Comparison of ENCODE assay signal across 15 cellular contexts in the genomic region with DNA sequence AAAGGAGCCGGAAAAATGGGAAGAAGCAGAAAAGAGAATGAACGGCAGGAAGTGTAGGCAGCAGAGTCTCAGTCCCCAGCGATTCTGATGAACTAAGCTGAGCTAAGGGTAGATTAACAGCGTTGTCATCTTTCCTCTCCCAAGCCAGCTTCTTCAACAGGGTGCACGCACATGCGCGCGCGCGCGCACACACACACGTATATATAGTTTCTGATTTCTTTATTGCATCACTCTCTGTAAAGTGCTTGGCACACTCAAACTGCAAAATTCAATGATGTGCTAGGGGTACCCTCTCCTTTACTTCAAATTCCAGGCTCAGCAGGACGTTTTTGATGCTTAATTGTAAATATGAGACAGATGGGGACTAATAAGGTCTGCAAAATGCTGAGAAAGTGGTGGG. TPM values are rescaled to one million over a fixed set of nuclear protein-coding genes. Genes with fewer than 3 reads are reported as not detected.
DNase-seq lines count a peak whose midpoint lies in the region; ATAC-seq, FAIRE-seq and TF ChIP-seq lines count a peak whose summit lies in the region.
"Had no signal": no experiment of that assay in that cellular context is flagged by ENCODE, and none has a peak within 500 bp of the region (broad histone marks: within the 10 kb centered on the region; RNA-seq: fewer than 3 reads in every experiment).

No MANE protein-coding gene starts in this region.

- intact Hi-C loops in mammary epithelial cell (cut with micrococcal nuclease) (no loop called here), MCF 10A (cut with micrococcal nuclease) (no loop called here), left lung (cut with DNase I) (no loop called here), transverse colon (cut with DNase I; ENCODE audit: low total_unique reads) (no loop called here)

- TF ChIP-seq EP300 in transverse colon (IDR thresholded peaks at IDR 0.05; ENCODE audit: low read depth) (no peak), tibial nerve (IDR thresholded peaks at IDR 0.05) (no peak)

- H3K4me1 ChIP-seq in mammary epithelial cell (ENCODE audit: insufficient read depth, low read length) (peaks cover 51% of the 10 kb centered on the region), astrocyte (ENCODE audit: insufficient read depth, low read length) (peaks cover 28% of the 10 kb centered on the region), left lung (peaks cover 5 to 16% of the 10 kb centered on the region in 2 donors), transverse colon (peaks cover 0 to 13% (median 12%) of the 10 kb centered on the region in 4 donors), tibial nerve (peaks cover 0 to 20% (median 12%) of the 10 kb centered on the region in 4 donors)
- peaks cover 16% of the 10 kb centered on the region for H3K4me1 ChIP-seq in effector memory CD4-positive, alpha-beta T cell (ENCODE audit: control insufficient read depth, insufficient read depth, low read length, poor library complexity, severe bottlenecking)
- H3K4me1 ChIP-seq: HAP-1 had no signal

- H3K4me2 ChIP-seq in mammary epithelial cell (ENCODE audit: insufficient read depth, low read depth, low read length): no peak overlapping the region
- H3K4me2 ChIP-seq in astrocyte (ENCODE audit: low read length): peak overlapping the region; percentile 66

- peak; percentile 38 for ATAC-seq in left lung
- ATAC-seq in T-helper 17 cell: no peak

- H3K27ac Mint-ChIP-seq in MCF 10A (ENCODE audit: low read depth, unreplicated experiment) (no peak overlapping the region), astrocyte (ENCODE audit: unreplicated experiment) (peak overlapping the region; percentile 53), T-helper 17 cell (no peak overlapping the region)
- H3K27ac Mint-ChIP-seq: activated T-helper 17 cell treated with anti-CD3 and anti-CD28 coated beads, Interleukin-2, amount 50 U/mL, for 72 hours had no signal

- TF ChIP-seq CTCF in mammary epithelial cell (conservative IDR thresholded peaks at IDR 0.05 in 1 of 2, IDR thresholded peaks at IDR 0.05 in 1 of 2; ENCODE audit: extremely low read depth in 1 of 2, insufficient read depth in 1 of 2, low read depth in 1 of 2, low read length in 2 of 2) (no peak), MCF 10A (IDR thresholded peaks at IDR 0.05; ENCODE audit: unreplicated experiment) (no peak), astrocyte (IDR thresholded peaks at IDR 0.05; ENCODE audit: insufficient read depth, low read depth, low read length) (no peak), left lung (IDR thresholded peaks at IDR 0.05) (no peak), transverse colon (IDR thresholded peaks at IDR 0.05) (no peak), tibial nerve (IDR thresholded peaks at IDR 0.05) (no peak)

- no TSS peak for BruUV-seq in mammary epithelial cell (replicated peaks; lab: Mats Ljungman, UMichigan)
- no TSS peak for BruUV-seq in MCF 10A (replicated peaks; lab: Mats Ljungman, UMichigan)

- TF ChIP-seq POLR2A in transverse colon (IDR thresholded peaks at IDR 0.05) (no peak), tibial nerve (IDR thresholded peaks at IDR 0.05) (no peak)

- H3K9me3 Mint-ChIP-seq in MCF 10A (ENCODE audit: unreplicated experiment): no peaks in the 10 kb centered on the region
- H3K9me3 Mint-ChIP-seq in astrocyte (ENCODE audit: unreplicated experiment): peaks cover 3% of the 10 kb centered on the region
- H3K9me3 Mint-ChIP-seq: activated T-helper 17 cell treated with anti-CD3 and anti-CD28 coated beads, Interleukin-2, amount 50 U/mL, for 72 hours; naive B cell had no signal

- WGBS in mammary epithelial cell (ENCODE audit: low coverage, missing lambda C conversion rate): 82% methylated on average over 13 of the region's 13 CpGs
- 70 to 79% methylated on average over 9 to 13 of the region's 13 CpGs for WGBS in transverse colon (ENCODE audit: low coverage in 1 of 2), 2 donors
- 59 to 70% methylated on average over 13 of the region's 13 CpGs for WGBS in tibial nerve, 2 donors

- no peak overlapping the region for H3K4me3 ChIP-seq in mammary epithelial cell (replicated peaks in 1 of 3; ENCODE audit: insufficient read depth in 1 of 3, low read depth in 2 of 3, low read length in 3 of 3)
- H3K4me3 ChIP-seq in astrocyte (ENCODE audit: insufficient read depth, low read depth, low read length): no peak overlapping the region
- no peak overlapping the region for H3K4me3 ChIP-seq in left lung
- H3K4me3 ChIP-seq in transverse colon: no peak overlapping the region
- H3K4me3 ChIP-seq in tibial nerve: peak overlapping the region in 1 of 4 donors; percentile 12
- H3K4me3 ChIP-seq in effector memory CD4-positive, alpha-beta T cell (ENCODE audit: insufficient read depth, low read depth, low read length, poor library complexity, severe bottlenecking): no peak overlapping the region
- H3K4me3 ChIP-seq: HAP-1 had no signal

- H3K79me2 ChIP-seq in mammary epithelial cell (ENCODE audit: insufficient read depth, low read length) (no peaks in the 10 kb centered on the region), astrocyte (ENCODE audit: insufficient read depth, low read length) (no peaks in the 10 kb centered on the region)

- FAIRE-seq in astrocyte (lab: Jason Lieb, UNC): no peak

- in situ Hi-C loops in mammary epithelial cell (cut with MboI; ENCODE audit: low sequenced_read_pairs in 2 of 2) (loop anchor here in 1 of 2 donors (25.0 kb wide), 1 partner anchor 424 kb away; the partner anchor contains the start of genes CLCN2 and POLR2H), transverse colon (cut with MboI; ENCODE audit: low pct_ligation_motif_present in 1 of 4, low pct_unique_long_range_greater_than_20kb in 1 of 4, low sequenced_read_pairs in 3 of 4) (loop anchor here in 2 of 4 donors (25.0 kb wide), 2 partner anchors 399 to 424 kb away; partner anchors contain the start of genes CHRD (in 1 of the 2), CLCN2 (in 1 of the 2), POLR2H (in 1 of the 2) and THPO (in 1 of the 2))

- dilution Hi-C loops in mammary epithelial cell (cut with HindIII; ENCODE audit: low sequenced_read_pairs): no loop called here

- H3K27ac ChIP-seq in mammary epithelial cell (ENCODE audit: insufficient read depth, low read depth, low read length) (no peak overlapping the region), astrocyte (ENCODE audit: low read depth, low read length) (peak overlapping the region; percentile 40), left lung (no peak overlapping the region), transverse colon (peak overlapping the region; percentile 40 to 71 (median 66)), tibial nerve (peak overlapping the region in 1 of 4 donors; percentile 60)
- no peak overlapping the region for H3K27ac ChIP-seq in effector memory CD4-positive, alpha-beta T cell (ENCODE audit: insufficient read depth, low read length, poor library complexity, severe bottlenecking)

- DNase-seq in mammary epithelial cell (no peak), MCF 10A (ENCODE audit: unreplicated experiment) (no peak), astrocyte (ENCODE audit: low read depth) (no peak), left lung (no peak), transverse colon (no peak), tibial nerve (ENCODE audit: low spot score in 2 of 2) (no peak), T-helper 17 cell (no peak)
- DNase-seq in effector memory CD4-positive, alpha-beta T cell: no peak
- DNase-seq: ACHN; activated CD4-positive, alpha-beta T cell treated with anti-CD3 and anti-CD28 coated beads, Interleukin-2, amount 50 U/mL, for 1 hour; DMS79; naive B cell; NCI-H2029 had no signal

- H3K4me3 Mint-ChIP-seq in MCF 10A (ENCODE audit: unreplicated experiment): no peak overlapping the region
- H3K4me3 Mint-ChIP-seq in astrocyte (ENCODE audit: unreplicated experiment): no peak overlapping the region
- H3K4me3 Mint-ChIP-seq in T-helper 17 cell: no peak overlapping the region
- H3K4me3 Mint-ChIP-seq: activated T-helper 17 cell treated with anti-CD3 and anti-CD28 coated beads, Interleukin-2, amount 50 U/mL, for 72 hours had no signal

- H3K36me3 Mint-ChIP-seq in MCF 10A (ENCODE audit: insufficient read depth, unreplicated experiment) (no peaks in the 10 kb centered on the region), astrocyte (ENCODE audit: low read depth, unreplicated experiment) (peaks cover 2% of the 10 kb centered on the region), T-helper 17 cell (ENCODE audit: low read depth) (peaks cover 4% of the 10 kb centered on the region)
- H3K36me3 Mint-ChIP-seq: naive B cell had no signal

- POLR2A ChIA-PET in MCF 10A (lab: Yijun Ruan, JAX): no interaction called here

- no peak overlapping the region for H3K9ac ChIP-seq in mammary epithelial cell (ENCODE audit: insufficient read depth, low read length)
- H3K9ac ChIP-seq in astrocyte (ENCODE audit: low read length): no peak overlapping the region

- H3K36me3 ChIP-seq in mammary epithelial cell (ENCODE audit: insufficient read depth, low read length): no peaks in the 10 kb centered on the region
- no peaks in the 10 kb centered on the region for H3K36me3 ChIP-seq in astrocyte (ENCODE audit: insufficient read depth, low read length)
- H3K36me3 ChIP-seq in left lung: no peaks in the 10 kb centered on the region
- no peaks in the 10 kb centered on the region for H3K36me3 ChIP-seq in transverse colon
- H3K36me3 ChIP-seq in tibial nerve: no peaks in the 10 kb centered on the region
- H3K36me3 ChIP-seq in effector memory CD4-positive, alpha-beta T cell (ENCODE audit: control insufficient read depth, insufficient read depth, low read length): no peaks in the 10 kb centered on the region
- H3K36me3 ChIP-seq: HAP-1 had no signal

- H4K20me1 ChIP-seq in mammary epithelial cell (ENCODE audit: insufficient read depth, low read length): no peaks in the 10 kb centered on the region
- no peaks in the 10 kb centered on the region for H4K20me1 ChIP-seq in astrocyte (ENCODE audit: insufficient read depth, low read length)

- no peaks in the 10 kb centered on the region for H3K27me3 ChIP-seq in mammary epithelial cell (ENCODE audit: insufficient read depth, low read length)
- no peaks in the 10 kb centered on the region for H3K27me3 ChIP-seq in astrocyte (ENCODE audit: insufficient read depth, low read length)
- H3K27me3 ChIP-seq in left lung: no peaks in the 10 kb centered on the region
- no peaks in the 10 kb centered on the region for H3K27me3 ChIP-seq in transverse colon
- H3K27me3 ChIP-seq in tibial nerve: no peaks in the 10 kb centered on the region
- H3K27me3 ChIP-seq in effector memory CD4-positive, alpha-beta T cell (replicated peaks; ENCODE audit: control insufficient read depth, insufficient read depth, low read length, poor library complexity, severe bottlenecking): no peaks in the 10 kb centered on the region

- H3K27me3 Mint-ChIP-seq in MCF 10A (ENCODE audit: insufficient read depth, unreplicated experiment): no peaks in the 10 kb centered on the region
- peaks cover 4% of the 10 kb centered on the region for H3K27me3 Mint-ChIP-seq in astrocyte (ENCODE audit: low read depth, unreplicated experiment)
- H3K27me3 Mint-ChIP-seq in T-helper 17 cell: peaks cover 31% of the 10 kb centered on the region

- H3K4me1 Mint-ChIP-seq in MCF 10A (ENCODE audit: insufficient read depth, unreplicated experiment) (peaks cover 5% of the 10 kb centered on the region), astrocyte (ENCODE audit: low read depth, unreplicated experiment) (peaks cover 26% of the 10 kb centered on the region), T-helper 17 cell (peaks cover 21% of the 10 kb centered on the region)

- H3K9me3 ChIP-seq in mammary epithelial cell (replicated peaks; ENCODE audit: insufficient read depth, low read length): no peaks in the 10 kb centered on the region
- H3K9me3 ChIP-seq in astrocyte (ENCODE audit: insufficient read depth, low read depth, low read length): no peaks in the 10 kb centered on the region
- no peaks in the 10 kb centered on the region for H3K9me3 ChIP-seq in left lung
- H3K9me3 ChIP-seq in transverse colon: no peaks in the 10 kb centered on the region
- no peaks in the 10 kb centered on the region for H3K9me3 ChIP-seq in tibial nerve
- H3K9me3 ChIP-seq in T-helper 17 cell (ENCODE audit: control insufficient read depth, low read length, poor library complexity, severe bottlenecking): no peaks in the 10 kb centered on the region
- H3K9me3 ChIP-seq in effector memory CD4-positive, alpha-beta T cell (ENCODE audit: control insufficient read depth, low read length): no peaks in the 10 kb centered on the region
- H3K9me3 ChIP-seq: HAP-1 had no signal

- peak overlapping the region; percentile 84 for H2AFZ ChIP-seq in mammary epithelial cell (ENCODE audit: low read depth, low read length)
- H2AFZ ChIP-seq in astrocyte (ENCODE audit: low read depth, low read length): no peak overlapping the region

- CTCF ChIA-PET in mammary epithelial cell (lab: Charles Lee; ENCODE audit: low non-redundant PET) (interaction anchor here (0.6 kb wide), 1 partner anchor 18 kb away, joined by 6 read pairs; no protein-coding TSS in a partner anchor), MCF 10A (lab: Yijun Ruan, JAX) (interaction anchor here (0.6 to 1.7 kb wide), 3 partner anchors 16 to 257 kb away, joined by 3 to 7 read pairs (median 3); no protein-coding TSS in a partner anchor)

RNA-seq across cellular contexts. Expression of gene VPS8, which starts 26.1 kb away (rescaled TPM):
- total RNA-seq in mammary epithelial cell: 10 to 100 TPM; 42.1 to 68.8 TPM
- polyA plus RNA-seq in mammary epithelial cell: 10.3 TPM
- 74.2 TPM for polyA minus RNA-seq in mammary epithelial cell
- 33.8 and 52.2 TPM in 2 replicates for total RNA-seq in MCF 10A (2022)
- total RNA-seq in astrocyte: 37.6 and 40.7 TPM in 2 replicates
- 100 to 1,000 TPM in 1 of 2 donors, 10 to 100 TPM in 1; 65.7 to 114 TPM for total RNA-seq in left lung
- 100 to 1,000 TPM in 1 of 4 donors, 10 to 100 TPM in 3; 35.8 to 115 (median 70.3) TPM for total RNA-seq in transverse colon
- 10 to 100 TPM; 46.3 to 76.9 (median 59.3) TPM for total RNA-seq in tibial nerve
- 10 to 100 TPM; 69.5 to 77.5 TPM for total RNA-seq in T-helper 17 cell

Comparison
In these comparisons a context has a peak if more than half of its experiments do, and no peak if none do; other contexts are left out.
1. H3K27ac ChIP-seq: peak in astrocyte (single experiment) and transverse colon (4 of 4); none in mammary epithelial cell (single experiment), left lung (0 of 2) and effector memory CD4-positive, alpha-beta T cell (single experiment).